In the genomic region with DNA sequence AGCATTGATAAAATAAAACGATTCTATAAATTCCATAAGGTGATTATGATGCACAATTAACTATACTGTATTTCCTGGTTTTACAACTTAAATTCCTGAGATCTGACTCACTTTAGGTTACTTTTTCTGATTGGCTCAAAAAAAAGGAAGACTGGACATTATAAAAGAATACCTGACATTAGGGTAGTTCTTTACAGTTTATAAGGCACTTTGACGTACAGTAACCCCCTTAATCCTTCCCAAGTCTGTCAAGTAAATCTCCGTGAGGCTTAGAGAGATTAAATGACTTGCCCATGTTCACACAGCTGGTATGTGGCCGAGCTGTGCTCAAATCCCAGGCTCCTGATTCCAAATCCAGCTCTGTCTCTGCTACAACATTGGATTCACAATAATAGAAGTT, we compare ENCODE assay signal across 8 cellular contexts. TPM values are rescaled to one million over a fixed set of nuclear protein-coding genes. Genes with fewer than 3 reads are reported as not detected.
DNase-seq lines count a peak whose midpoint lies in the region; ATAC-seq and TF ChIP-seq lines count a peak whose summit lies in the region.

No MANE protein-coding gene starts in this region.

- no peak for TF ChIP-seq EP300 in upper lobe of left lung (IDR thresholded peaks at IDR 0.05)

- H3K9me3 Mint-ChIP-seq in activated naive CD4-positive, alpha-beta T cell treated with anti-CD3 and anti-CD28 coated beads, Interleukin-2, amount 50 U/mL, for 24 hours: no peaks in the 10 kb centered on the region
- H3K9me3 Mint-ChIP-seq in activated naive CD8-positive, alpha-beta T cell treated with anti-CD3 and anti-CD28 coated beads, Interleukin-2, amount 10 ng/mL, durations not matched to agents 7 days and 5 days: no peaks in the 10 kb centered on the region

- no peak overlapping the region for H2BK15ac ChIP-seq in mesendoderm (replicated peaks; ENCODE audit: low read depth)

- TF ChIP-seq CTCF in right lobe of liver (IDR thresholded peaks at IDR 0.05) (no peak), upper lobe of left lung (IDR thresholded peaks at IDR 0.05) (no peak)

- no peak overlapping the region for H3K9ac ChIP-seq in mesendoderm (ENCODE audit: low read length)

- H3K36me3 ChIP-seq in right lobe of liver: peaks cover 0 to 2% (median 0%) of the 10 kb centered on the region in 4 donors
- H3K36me3 ChIP-seq in upper lobe of left lung: peaks cover 0 to 5% (median 0%) of the 10 kb centered on the region in 4 donors
- H3K36me3 ChIP-seq in mesendoderm (ENCODE audit: control insufficient read depth, insufficient read depth, low read length): no peaks in the 10 kb centered on the region

- H3K9me3 ChIP-seq in right lobe of liver (no peaks in the 10 kb centered on the region), upper lobe of left lung (no peaks in the 10 kb centered on the region)

- peak overlapping the region; percentile 99 for H3K27ac Mint-ChIP-seq in activated naive CD4-positive, alpha-beta T cell treated with anti-CD3 and anti-CD28 coated beads, Interleukin-2, amount 50 U/mL, for 24 hours
- H3K27ac Mint-ChIP-seq in activated naive CD8-positive, alpha-beta T cell treated with anti-CD3 and anti-CD28 coated beads, Interleukin-2, amount 10 ng/mL, durations not matched to agents 7 days and 5 days: peak overlapping the region; percentile 98

- H3K4me1 Mint-ChIP-seq in activated naive CD4-positive, alpha-beta T cell treated with anti-CD3 and anti-CD28 coated beads, Interleukin-2, amount 50 U/mL, for 24 hours: peaks cover 13% of the 10 kb centered on the region
- H3K4me1 Mint-ChIP-seq in activated naive CD8-positive, alpha-beta T cell treated with anti-CD3 and anti-CD28 coated beads, Interleukin-2, amount 10 ng/mL, durations not matched to agents 7 days and 5 days: peaks cover 19% of the 10 kb centered on the region

- H2BK5ac ChIP-seq in mesendoderm (ENCODE audit: low read length): no peak overlapping the region

- H3K4me3 ChIP-seq in right lobe of liver (no peak overlapping the region), upper lobe of left lung (peak overlapping the region in 3 of 4 donors; percentile 59 to 71 (median 64)), mesendoderm (ENCODE audit: low read length) (no peak overlapping the region)

- H3K18ac ChIP-seq in mesendoderm (ENCODE audit: low read length): no peak overlapping the region

- no peak overlapping the region for H2AK5ac ChIP-seq in mesendoderm (ENCODE audit: low read length)

- peak overlapping the region; percentile 91 for H3K4me3 Mint-ChIP-seq in activated naive CD4-positive, alpha-beta T cell treated with anti-CD3 and anti-CD28 coated beads, Interleukin-2, amount 50 U/mL, for 24 hours
- H3K4me3 Mint-ChIP-seq in activated naive CD8-positive, alpha-beta T cell treated with anti-CD3 and anti-CD28 coated beads, Interleukin-2, amount 10 ng/mL, durations not matched to agents 7 days and 5 days: peak overlapping the region; percentile 91

- no peak overlapping the region for H3K56ac ChIP-seq in mesendoderm (ENCODE audit: low read length)

- H3K4me2 ChIP-seq in mesendoderm (ENCODE audit: low read length): no peak overlapping the region

- H3K79me1 ChIP-seq in mesendoderm (ENCODE audit: low read length): no peaks in the 10 kb centered on the region

- H3K27me3 Mint-ChIP-seq in activated naive CD4-positive, alpha-beta T cell treated with anti-CD3 and anti-CD28 coated beads, Interleukin-2, amount 50 U/mL, for 24 hours: no peaks in the 10 kb centered on the region
- H3K27me3 Mint-ChIP-seq in activated naive CD8-positive, alpha-beta T cell treated with anti-CD3 and anti-CD28 coated beads, Interleukin-2, amount 10 ng/mL, durations not matched to agents 7 days and 5 days: peaks cover 3% of the 10 kb centered on the region

- TF ChIP-seq POLR2A in right lobe of liver (IDR thresholded peaks at IDR 0.05) (no peak), upper lobe of left lung (IDR thresholded peaks at IDR 0.05) (no peak)

- H2BK120ac ChIP-seq in mesendoderm (ENCODE audit: low read depth, low read length): no peak overlapping the region

- no peak for ATAC-seq in activated naive CD8-positive, alpha-beta T cell treated with anti-CD3 and anti-CD28 coated beads, Interleukin-2, amount 10 ng/mL, durations not matched to agents 7 days and 5 days (ENCODE audit: low read depth)
- ATAC-seq in right lobe of liver: no peak
- ATAC-seq in upper lobe of left lung (ENCODE audit: low FRiP score in 2 of 2): no peak
- ATAC-seq in HG02678 (IDR thresholded peaks at IDR 0.05; ENCODE audit: unreplicated experiment): no peak
- no peak for ATAC-seq in GM18519 (IDR thresholded peaks at IDR 0.05; ENCODE audit: low FRiP score, unreplicated experiment)

- intact Hi-C loops in right lobe of liver (cut with DNase I): no loop called here

- POLR2A ChIA-PET in activated naive CD8-positive, alpha-beta T cell treated with anti-CD3 and anti-CD28 coated beads, Interleukin-2, amount 10 ng/mL, durations not matched to agents 7 days and 5 days (lab: Charles Lee): interaction anchor here (1.3 kb wide), 1 partner anchor 18 kb away, joined by 4 read pairs; no protein-coding TSS in a partner anchor

- WGBS in right lobe of liver (ENCODE audit: insufficient coverage, low coverage, low lambda C conversion rate, missing lambda C conversion rate): 85% methylated on average over 4 of the region's 4 CpGs
- 72 to 74% methylated on average over 4 of the region's 4 CpGs for WGBS in upper lobe of left lung, 2 donors
- no CpG with 5 or more reads among the region's 4 CpGs for WGBS in mesendoderm (ENCODE audit: extremely low coverage, insufficient coverage, low lambda C conversion rate)

- no peak overlapping the region for H3K4ac ChIP-seq in mesendoderm (ENCODE audit: low read depth, low read length)

- peaks cover 25% of the 10 kb centered on the region for H3K79me2 ChIP-seq in mesendoderm (ENCODE audit: control insufficient read depth, insufficient read depth, low read length)

- peaks cover 0 to 16% (median 5%) of the 10 kb centered on the region in 4 donors for H3K4me1 ChIP-seq in right lobe of liver
- peaks cover 20 to 28% (median 25%) of the 10 kb centered on the region in 4 donors for H3K4me1 ChIP-seq in upper lobe of left lung
- H3K4me1 ChIP-seq in mesendoderm (ENCODE audit: control insufficient read depth, low read depth, low read length): no peaks in the 10 kb centered on the region

- DNase-seq in activated naive CD4-positive, alpha-beta T cell treated with anti-CD3 and anti-CD28 coated beads, Interleukin-2, amount 50 U/mL, for 16 hours: no peak
- no peak for DNase-seq in activated naive CD8-positive, alpha-beta T cell treated with anti-CD3 and anti-CD28 coated beads, Interleukin-2, amount 10 ng/mL, durations not matched to agents 7 days and 5 days
- DNase-seq in right lobe of liver: no peak
- DNase-seq in upper lobe of left lung: no peak
- no peak for DNase-seq in mesendoderm

- H3K23ac ChIP-seq in mesendoderm (ENCODE audit: low read length): no peak overlapping the region

- no peak overlapping the region for H4K5ac ChIP-seq in mesendoderm (ENCODE audit: low read length)

- H3K36me3 Mint-ChIP-seq in activated naive CD4-positive, alpha-beta T cell treated with anti-CD3 and anti-CD28 coated beads, Interleukin-2, amount 50 U/mL, for 24 hours: peaks cover 5% of the 10 kb centered on the region
- H3K36me3 Mint-ChIP-seq in activated naive CD8-positive, alpha-beta T cell treated with anti-CD3 and anti-CD28 coated beads, Interleukin-2, amount 10 ng/mL, durations not matched to agents 7 days and 5 days: peaks cover 3% of the 10 kb centered on the region

- H3K27ac ChIP-seq in right lobe of liver (peak overlapping the region in 2 of 3 donors; percentile 97 to 99), upper lobe of left lung (peak overlapping the region; percentile 92 to 100 (median 98)), mesendoderm (ENCODE audit: low read depth, low read length) (no peak overlapping the region)

- no peak overlapping the region for H4K8ac ChIP-seq in mesendoderm (ENCODE audit: low read depth, low read length)

- H3K27me3 ChIP-seq in right lobe of liver: no peaks in the 10 kb centered on the region
- no peaks in the 10 kb centered on the region for H3K27me3 ChIP-seq in upper lobe of left lung
- H3K27me3 ChIP-seq in mesendoderm (ENCODE audit: insufficient read depth, low read length, poor library complexity): no peaks in the 10 kb centered on the region

RNA-seq across cellular contexts. Expression of a gene that starts 1.0 kb away (rescaled TPM):
- 100 to 1,000 TPM; 130 TPM for total RNA-seq in activated naive CD8-positive, alpha-beta T cell treated with anti-CD3 and anti-CD28 coated beads, Interleukin-2, amount 10 ng/mL, durations not matched to agents 7 days and 5 days
- total RNA-seq in right lobe of liver (10 to 100 TPM; 27.7 to 39.4 (median 30.2) TPM), upper lobe of left lung (100 to 1,000 TPM in 3 of 6 donors, 10 to 100 TPM in 3; 77.2 to 261 (median 100) TPM)
- 111 TPM for polyA plus RNA-seq in mesendoderm (2013, experiment 1 of 2)
- 111 TPM for polyA plus RNA-seq in mesendoderm (2013, experiment 2 of 2)

RNA-seq across cellular contexts. Expression of a gene that starts 52.9 kb away (rescaled TPM):
- total RNA-seq in activated naive CD8-positive, alpha-beta T cell treated with anti-CD3 and anti-CD28 coated beads, Interleukin-2, amount 10 ng/mL, durations not matched to agents 7 days and 5 days: 10 to 100 TPM; 38.2 to 46.9 TPM
- total RNA-seq in right lobe of liver (10 to 100 TPM in 4 of 6 experiments, 1 to 10 TPM in 2; 7.3 to 19.1 (median 13.4) TPM), upper lobe of left lung (10 to 100 TPM; 16.3 to 41.6 (median 31.8) TPM)
- 9.3 TPM for polyA plus RNA-seq in mesendoderm (2013, experiment 1 of 2)
- polyA plus RNA-seq in mesendoderm (2013, experiment 2 of 2): 9.6 TPM

Comparison
In these comparisons a context has a peak if more than half of its experiments do, and no peak if none do; other contexts are left out.
1. H3K4me3 ChIP-seq: peak in upper lobe of left lung (3 of 4); none in right lobe of liver (0 of 3) and mesendoderm (single experiment).